10 cellular contexts compared by ENCODE assay signal in the genomic region with DNA sequence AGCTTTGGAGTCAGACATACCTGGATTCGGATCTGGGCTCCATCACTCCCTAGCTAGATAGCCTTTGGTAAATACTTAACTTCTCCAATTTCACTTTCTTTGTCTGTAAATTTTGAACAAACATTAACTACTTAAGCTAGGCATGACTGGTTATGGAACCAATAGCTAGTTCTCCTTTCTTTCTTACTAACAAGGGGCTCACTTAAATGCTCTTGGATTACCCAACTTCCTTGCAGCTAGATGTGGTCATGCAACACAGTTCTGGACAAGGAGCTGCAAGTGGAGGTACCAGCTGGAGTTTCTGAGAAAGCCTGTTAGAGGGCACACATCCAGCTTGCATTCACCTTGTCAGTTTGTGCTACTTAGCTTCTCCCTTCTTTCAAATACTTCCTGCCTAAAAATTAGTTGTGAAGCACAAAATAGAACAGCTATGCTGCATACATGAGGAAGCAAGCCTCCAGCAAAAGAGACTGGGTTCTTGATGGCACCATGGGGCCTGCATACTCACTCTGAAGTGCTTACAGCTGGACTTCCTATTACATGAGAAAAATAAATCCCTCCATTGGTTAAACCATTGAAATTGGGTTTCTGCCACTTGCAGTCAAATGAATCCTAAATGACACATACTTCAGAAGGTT.
DNase-seq lines count a peak whose midpoint lies in the region; ATAC-seq, FAIRE-seq and TF ChIP-seq lines count a peak whose summit lies in the region.
"Had no signal": no experiment of that assay in that cellular context is flagged by ENCODE, and none has a peak within 500 bp of the region (broad histone marks: within the 10 kb centered on the region; RNA-seq: fewer than 3 reads in every experiment).

No MANE protein-coding gene starts in this region.

- H3K4me3 ChIP-seq in stomach: no peak overlapping the region
- H3K4me3 ChIP-seq in CD8-positive, alpha-beta T cell (ENCODE audit: low read depth, low read length): no peak overlapping the region

- H3K4me3 Mint-ChIP-seq in CD8-positive, alpha-beta T cell: no peak overlapping the region
- H3K4me3 Mint-ChIP-seq: CD4-positive, CD25-positive, alpha-beta regulatory T cell had no signal

- peaks cover 0 to 30% (median 16%) of the 10 kb centered on the region in 4 donors for H3K4me1 ChIP-seq in stomach
- peaks cover 7% of the 10 kb centered on the region for H3K4me1 ChIP-seq in CD8-positive, alpha-beta T cell (ENCODE audit: insufficient read depth, low read length)

- H3K36me3 Mint-ChIP-seq in CD8-positive, alpha-beta T cell: no peaks in the 10 kb centered on the region
- H3K36me3 Mint-ChIP-seq: CD4-positive, CD25-positive, alpha-beta regulatory T cell had no signal

- TF ChIP-seq POLR2A in stomach (IDR thresholded peaks at IDR 0.05): no peak

- peak; percentile 91 to 96 for DNase-seq in AML-193 (lab: John Stamatoyannopoulos, UW)
- peak; percentile 28 for DNase-seq in GM19238 (ENCODE audit: insufficient read length, low spot score)
- DNase-seq in SKM-1 (lab: John Stamatoyannopoulos, UW; ENCODE audit: unreplicated experiment): peak; percentile 87
- DNase-seq in HTR-8/SVneo (ENCODE audit: insufficient read length, low spot score): no peak
- DNase-seq in stomach: no peak
- no peak for DNase-seq in cerebellum (ENCODE audit: low spot score)
- DNase-seq in CD8-positive, alpha-beta T cell: no peak
- DNase-seq: activated effector memory CD4-positive, alpha-beta T cell treated with Interleukin-2 at 50 U/mL for 16 hours; CD4-positive, CD25-positive, alpha-beta regulatory T cell had no signal

- H3K36me3 ChIP-seq in stomach: no peaks in the 10 kb centered on the region
- H3K36me3 ChIP-seq in CD8-positive, alpha-beta T cell (ENCODE audit: insufficient read depth, low read length): no peaks in the 10 kb centered on the region

- no peak for FAIRE-seq in HTR-8/SVneo (lab: Jason Lieb, UNC)

- peaks cover 17% of the 10 kb centered on the region for H3K4me1 Mint-ChIP-seq in CD8-positive, alpha-beta T cell (ENCODE audit: low read depth)

- H3K9me3 Mint-ChIP-seq in CD8-positive, alpha-beta T cell: peaks cover 5% of the 10 kb centered on the region

- CTCF ChIA-PET in CD8-positive, alpha-beta T cell (lab: Charles Lee): no interaction called here

- no peak overlapping the region for H3K27ac Mint-ChIP-seq in CD8-positive, alpha-beta T cell

- no peaks in the 10 kb centered on the region for H3K27me3 ChIP-seq in stomach
- no peaks in the 10 kb centered on the region for H3K27me3 ChIP-seq in CD8-positive, alpha-beta T cell (ENCODE audit: insufficient read depth, low read length)

- peaks cover 3% of the 10 kb centered on the region for H3K27me3 Mint-ChIP-seq in CD8-positive, alpha-beta T cell (ENCODE audit: low read depth)

- 38 to 50% (median 40%) methylated on average over 1 of the region's 1 CpG for WGBS in stomach, 5 donors

- peak overlapping the region in 1 of 5 donors; percentile 24 for H3K27ac ChIP-seq in stomach
- H3K27ac ChIP-seq in CD8-positive, alpha-beta T cell (ENCODE audit: low read depth, low read length): no peak overlapping the region

- ATAC-seq in HG03066 (IDR thresholded peaks at IDR 0.05; ENCODE audit: low read depth, unreplicated experiment): peak; percentile 52
- no peak for ATAC-seq in CD8-positive, alpha-beta T cell

- H3K9me3 ChIP-seq in stomach: no peaks in the 10 kb centered on the region
- H3K9me3 ChIP-seq in CD8-positive, alpha-beta T cell (ENCODE audit: low read length): no peaks in the 10 kb centered on the region

- TF ChIP-seq CTCF in stomach (IDR thresholded peaks at IDR 0.05): no peak
- no peak for TF ChIP-seq CTCF in CD8-positive, alpha-beta T cell (IDR thresholded peaks at IDR 0.05)

- intact Hi-C loops in stomach (cut with DNase I; ENCODE audit: low total_unique reads): no loop called here
- intact Hi-C loops in CD8-positive, alpha-beta T cell (cut with DNase I, micrococcal nuclease): no loop called here

- no peak for TF ChIP-seq EP300 in stomach (IDR thresholded peaks at IDR 0.05)

- POLR2A ChIA-PET in CD8-positive, alpha-beta T cell (lab: Charles Lee): no interaction called here

Comparison
In these comparisons a context has a peak if more than half of its experiments do, and no peak if none do; other contexts are left out.
1. DNase-seq: peak in AML-193 (2 of 2), GM19238 (single experiment) and SKM-1 (single experiment); none in HTR-8/SVneo (single experiment), stomach (single experiment), cerebellum (single experiment) and CD8-positive, alpha-beta T cell (0 of 7).